Comparison of ENCODE assay signal across 18 cellular contexts in genomic region chr3:64460877-64461276, GRCh38.
DNase-seq lines count a peak whose midpoint lies in the region; ATAC-seq and TF ChIP-seq lines count a peak whose summit lies in the region.
"Had no signal": no experiment of that assay in that cellular context is flagged by ENCODE, and none has a peak within 500 bp of the region (broad histone marks: within the 10 kb centered on the region; RNA-seq: fewer than 3 reads in every experiment).

No MANE protein-coding gene starts in this region.

- no peak overlapping the region for H3K4me3 ChIP-seq in brain microvascular endothelial cell (ENCODE audit: low read depth, low read length)
- H3K4me3 ChIP-seq: hepatocyte, PC-9 had no signal

- no peaks in the 10 kb centered on the region for H3K36me3 Mint-ChIP-seq in nephron (ENCODE audit: low read depth)

- peak overlapping the region in 2 of 3 experiments; percentile 21 to 52 for H3K27ac Mint-ChIP-seq in nephron
- H3K27ac Mint-ChIP-seq: activated naive CD8-positive, alpha-beta T cell treated with anti-CD3 and anti-CD28 coated beads, Interleukin-2, amount 50 U/mL, for 24 hours; activated T-cell treated with anti-CD3 and anti-CD28 coated beads, Interleukin-2, amount 50 U/mL, for 72 hours had no signal

- H3K27ac ChIP-seq in brain microvascular endothelial cell, result peak overlapping the region; percentile 92
- H3K27ac ChIP-seq: hepatocyte, PC-9 had no signal

- peaks cover 31% of the 10 kb centered on the region for H3K4me1 Mint-ChIP-seq in nephron
- H3K4me1 Mint-ChIP-seq: activated naive CD8-positive, alpha-beta T cell treated with anti-CD3 and anti-CD28 coated beads, Interleukin-2, amount 50 U/mL, for 24 hours had no signal

- no peaks in the 10 kb centered on the region for H3K36me3 ChIP-seq in brain microvascular endothelial cell (replicated peaks)
- H3K36me3 ChIP-seq: BE2C had no signal

- H3K27me3 Mint-ChIP-seq in nephron (ENCODE audit: low read depth), result no peaks in the 10 kb centered on the region

- in situ Hi-C loops in brain microvascular endothelial cell (cut with HindIII; ENCODE audit: low pct_ligation_motif_present, low sequenced_read_pairs), result no loop called here

- H3K27me3 ChIP-seq in brain microvascular endothelial cell (replicated peaks), result no peaks in the 10 kb centered on the region
- H3K27me3 ChIP-seq: BE2C, hepatocyte had no signal

- DNase-seq in AG09319 (ENCODE audit: extremely low read depth, low read depth) (peak; percentile 53), HS-5 (ENCODE audit: low read depth) (peak; percentile 73), brain microvascular endothelial cell (peak; percentile 96), occipital lobe (lab: John Stamatoyannopoulos, UW) (no peak), anterior cingulate cortex (lab: John Stamatoyannopoulos, UW) (no peak)
- DNase-seq: activated CD4-positive, alpha-beta T cell treated with anti-CD3 and anti-CD28 coated beads, Interleukin-2, amount 50 U/mL, for 48 hours; activated naive CD8-positive, alpha-beta T cell treated with anti-CD3 and anti-CD28 coated beads, Interleukin-2, amount 50 U/mL, for 24 hours; activated T-cell treated with anti-CD3 and anti-CD28 coated beads, Interleukin-2, amount 50 U/mL, for 72 hours; BE2C; cortex of kidney; NCI-H2029 treated with DMSO at 0.1 percent for 48 hours; NCI-H526; PC-9; stimulated activated naive CD8-positive, alpha-beta T cell treated with anti-CD3 and anti-CD28 coated beads, Interleukin-15, amount 100 ng/mL, for 72 hours had no signal

- ATAC-seq in HG03139 (IDR thresholded peaks at IDR 0.05; ENCODE audit: unreplicated experiment) (no peak), HG03097 (IDR thresholded peaks at IDR 0.05; ENCODE audit: low FRiP score, unreplicated experiment) (no peak)
- ATAC-seq: activated naive CD8-positive, alpha-beta T cell treated with anti-CD3 and anti-CD28 coated beads, Interleukin-2, amount 50 U/mL, for 24 hours; activated T-cell treated with anti-CD3 and anti-CD28 coated beads, Interleukin-2, amount 50 U/mL, for 72 hours; stimulated activated naive CD8-positive, alpha-beta T cell treated with anti-CD3 and anti-CD28 coated beads, Interleukin-15, amount 100 ng/mL, for 72 hours had no signal

- H3K9me3 Mint-ChIP-seq in nephron, result no peaks in the 10 kb centered on the region
- H3K9me3 Mint-ChIP-seq: activated naive CD8-positive, alpha-beta T cell treated with anti-CD3 and anti-CD28 coated beads, Interleukin-2, amount 50 U/mL, for 24 hours; activated T-cell treated with anti-CD3 and anti-CD28 coated beads, Interleukin-2, amount 50 U/mL, for 72 hours; stimulated activated naive CD8-positive, alpha-beta T cell treated with anti-CD3 and anti-CD28 coated beads, Interleukin-15, amount 100 ng/mL, for 72 hours had no signal

- TF ChIP-seq CTCF in AG09319 (IDR thresholded peaks at IDR 0.05; ENCODE audit: low read depth, low read length) (no peak), brain microvascular endothelial cell (IDR thresholded peaks at IDR 0.05; ENCODE audit: low read depth, low read length, missing control alignments) (no peak), nephron (IDR thresholded peaks at IDR 0.05; ENCODE audit: unreplicated experiment in 3 of 3) (no peak)

- H3K4me3 Mint-ChIP-seq in nephron, result no peak overlapping the region
- H3K4me3 Mint-ChIP-seq: activated naive CD8-positive, alpha-beta T cell treated with anti-CD3 and anti-CD28 coated beads, Interleukin-2, amount 50 U/mL, for 24 hours; activated T-cell treated with anti-CD3 and anti-CD28 coated beads, Interleukin-2, amount 50 U/mL, for 72 hours; stimulated activated naive CD8-positive, alpha-beta T cell treated with anti-CD3 and anti-CD28 coated beads, Interleukin-15, amount 100 ng/mL, for 72 hours had no signal

Comparison
In these comparisons a context has a peak if more than half of its experiments do, and no peak if none do; other contexts are left out.
1. DNase-seq: peak in AG09319 (single experiment), HS-5 (single experiment) and brain microvascular endothelial cell (single experiment); none in occipital lobe (single experiment) and anterior cingulate cortex (0 of 58).